Comparison of ENCODE assay signal across 9 cellular contexts in genomic region chr18:46332956-46333355, GRCh38.
A peak's percentile ranks its signal among the peaks of the same experiment; 100 is the strongest.
DNase-seq lines count a peak whose midpoint lies in the region; ATAC-seq, FAIRE-seq and TF ChIP-seq lines count a peak whose summit lies in the region.
"Had no signal": no experiment of that assay in that cellular context is flagged by ENCODE, and none has a peak within 500 bp of the region (broad histone marks: within the 10 kb centered on the region; RNA-seq: fewer than 3 reads in every experiment).

No MANE protein-coding gene starts in this region.

- H3K4me1 ChIP-seq in astrocyte (ENCODE audit: insufficient read depth, low read length) (peaks cover 14% of the 10 kb centered on the region), right lobe of liver (peaks cover 0 to 55% (median 19%) of the 10 kb centered on the region in 4 donors), kidney (ENCODE audit: control insufficient read depth in 1 of 2, insufficient read depth in 1 of 2, low read depth in 1 of 2, low read length in 2 of 2) (peaks cover 0 to 6% of the 10 kb centered on the region in 2 donors)

- H3K36me3 Mint-ChIP-seq in activated naive CD4-positive, alpha-beta T cell treated with anti-CD3 and anti-CD28 coated beads for 36 hours (ENCODE audit: low read depth): no peaks in the 10 kb centered on the region
- H3K36me3 Mint-ChIP-seq in astrocyte (ENCODE audit: low read depth, unreplicated experiment): peaks cover 1% of the 10 kb centered on the region
- H3K36me3 Mint-ChIP-seq in type B pancreatic cell: no peaks in the 10 kb centered on the region

- peak overlapping the region; percentile 92 for H3K4me2 ChIP-seq in astrocyte (ENCODE audit: low read length)

- H3K79me2 ChIP-seq in astrocyte (ENCODE audit: insufficient read depth, low read length): no peaks in the 10 kb centered on the region

- WGBS in right lobe of liver (ENCODE audit: insufficient coverage, low coverage, low lambda C conversion rate, missing lambda C conversion rate): 28% methylated on average over 7 of the region's 9 CpGs

- peaks cover 18% of the 10 kb centered on the region for H3K4me1 Mint-ChIP-seq in activated naive CD4-positive, alpha-beta T cell treated with anti-CD3 and anti-CD28 coated beads for 36 hours (ENCODE audit: low read depth)
- H3K4me1 Mint-ChIP-seq in astrocyte (ENCODE audit: low read depth, unreplicated experiment) (peaks cover 12% of the 10 kb centered on the region), type B pancreatic cell (ENCODE audit: unreplicated experiment) (peaks cover 40% of the 10 kb centered on the region)

- H3K9me3 ChIP-seq in astrocyte (ENCODE audit: insufficient read depth, low read depth, low read length): no peaks in the 10 kb centered on the region
- H3K9me3 ChIP-seq in right lobe of liver: no peaks in the 10 kb centered on the region
- no peaks in the 10 kb centered on the region for H3K9me3 ChIP-seq in kidney (ENCODE audit: control insufficient read depth in 1 of 2, low read length in 2 of 2)
- H3K9me3 ChIP-seq: neutrophil had no signal

- H2AFZ ChIP-seq in astrocyte (ENCODE audit: low read depth, low read length): no peak overlapping the region

- H3K27ac Mint-ChIP-seq in activated naive CD4-positive, alpha-beta T cell treated with anti-CD3 and anti-CD28 coated beads for 36 hours: no peak overlapping the region
- H3K27ac Mint-ChIP-seq in astrocyte (ENCODE audit: unreplicated experiment) (no peak overlapping the region), type B pancreatic cell (peak overlapping the region; percentile 86)

- H3K9ac ChIP-seq in astrocyte (ENCODE audit: low read length) (no peak overlapping the region), kidney (ENCODE audit: low read length in 2 of 2) (no peak overlapping the region)

- H3K27ac ChIP-seq in astrocyte (ENCODE audit: low read depth, low read length): no peak overlapping the region
- peak overlapping the region in 2 of 3 donors; percentile 63 to 78 for H3K27ac ChIP-seq in right lobe of liver
- H3K27ac ChIP-seq in kidney (ENCODE audit: low read depth in 2 of 2, low read length in 2 of 2): no peak overlapping the region
- H3K27ac ChIP-seq: neutrophil had no signal

- TF ChIP-seq POLR2A in right lobe of liver (IDR thresholded peaks at IDR 0.05): peak; percentile 10

- peaks cover 48% of the 10 kb centered on the region for H3K27me3 Mint-ChIP-seq in activated naive CD4-positive, alpha-beta T cell treated with anti-CD3 and anti-CD28 coated beads for 36 hours (ENCODE audit: low read depth)
- peaks cover 40% of the 10 kb centered on the region for H3K27me3 Mint-ChIP-seq in astrocyte (ENCODE audit: low read depth, unreplicated experiment)
- peaks cover 45% of the 10 kb centered on the region for H3K27me3 Mint-ChIP-seq in type B pancreatic cell

- DNase-seq in activated naive CD4-positive, alpha-beta T cell treated with anti-CD3 and anti-CD28 coated beads for 36 hours: peak; percentile 21
- DNase-seq in activated naive CD4-positive, alpha-beta T cell treated with Interleukin-2 at 50 U/mL for 16 hours: no peak
- DNase-seq in astrocyte (ENCODE audit: low read depth) (no peak), right lobe of liver (peak; percentile 71 to 93 (median 91)), type B pancreatic cell (ENCODE audit: extremely low spot score, unreplicated experiment) (no peak), kidney (no peak), left colon (no peak)

- peak overlapping the region; percentile 60 for H3K4me3 Mint-ChIP-seq in activated naive CD4-positive, alpha-beta T cell treated with anti-CD3 and anti-CD28 coated beads for 36 hours
- H3K4me3 Mint-ChIP-seq in astrocyte (ENCODE audit: unreplicated experiment): peak overlapping the region; percentile 83
- peak overlapping the region; percentile 86 for H3K4me3 Mint-ChIP-seq in type B pancreatic cell

- H3K36me3 ChIP-seq in astrocyte (ENCODE audit: insufficient read depth, low read length) (no peaks in the 10 kb centered on the region), right lobe of liver (no peaks in the 10 kb centered on the region), kidney (ENCODE audit: control insufficient read depth in 1 of 2, insufficient read depth in 2 of 2, low read length in 2 of 2) (no peaks in the 10 kb centered on the region)
- H3K36me3 ChIP-seq: neutrophil had no signal

- ATAC-seq in right lobe of liver: peak; percentile 50 to 69 (median 62)
- ATAC-seq in left colon: no peak
- ATAC-seq in GM18861 (IDR thresholded peaks at IDR 0.05; ENCODE audit: unreplicated experiment): no peak

- TF ChIP-seq CTCF in astrocyte (IDR thresholded peaks at IDR 0.05; ENCODE audit: insufficient read depth, low read depth, low read length) (no peak), right lobe of liver (IDR thresholded peaks at IDR 0.05) (no peak), type B pancreatic cell (conservative IDR thresholded peaks at IDR 0.05) (no peak), kidney (IDR thresholded peaks at IDR 0.05; ENCODE audit: borderline replicate concordance, extremely low read depth, insufficient read depth) (no peak)

- H4K20me1 ChIP-seq in astrocyte (ENCODE audit: insufficient read depth, low read length): no peaks in the 10 kb centered on the region

- peak overlapping the region; percentile 55 for H3K4me3 ChIP-seq in astrocyte (ENCODE audit: insufficient read depth, low read depth, low read length)
- peak overlapping the region; percentile 37 to 78 (median 70) for H3K4me3 ChIP-seq in right lobe of liver
- H3K4me3 ChIP-seq in kidney (ENCODE audit: low read length in 2 of 2): peak overlapping the region in 1 of 2 donors; percentile 56

- peaks cover 26% of the 10 kb centered on the region for H3K27me3 ChIP-seq in astrocyte (ENCODE audit: insufficient read depth, low read length)
- H3K27me3 ChIP-seq in right lobe of liver: no peaks in the 10 kb centered on the region

- H3K9me3 Mint-ChIP-seq in activated naive CD4-positive, alpha-beta T cell treated with anti-CD3 and anti-CD28 coated beads for 36 hours: no peaks in the 10 kb centered on the region
- H3K9me3 Mint-ChIP-seq in astrocyte (ENCODE audit: unreplicated experiment) (no peaks in the 10 kb centered on the region), type B pancreatic cell (no peaks in the 10 kb centered on the region)

- intact Hi-C loops in activated naive CD4-positive, alpha-beta T cell treated with anti-CD3 and anti-CD28 coated beads for 36 hours (cut with micrococcal nuclease): no loop called here
- intact Hi-C loops in right lobe of liver (cut with DNase I) (no loop called here), kidney (cut with DNase I) (no loop called here), left colon (cut with DNase I, micrococcal nuclease) (no loop called here)

- FAIRE-seq in astrocyte (lab: Jason Lieb, UNC) (no peak), kidney (lab: Jason Lieb, UNC) (no peak)

- CTCF ChIA-PET in activated naive CD4-positive, alpha-beta T cell treated with anti-CD3 and anti-CD28 coated beads for 36 hours (lab: Charles Lee): no interaction called here

Comparison
In these comparisons a context has a peak if more than half of its experiments do, and no peak if none do; other contexts are left out.
1. DNase-seq: peak in activated naive CD4-positive, alpha-beta T cell treated with anti-CD3 and anti-CD28 coated beads for 36 hours (single experiment) and right lobe of liver (3 of 3); none in activated naive CD4-positive, alpha-beta T cell treated with Interleukin-2 at 50 U/mL for 16 hours (single experiment), astrocyte (single experiment), type B pancreatic cell (single experiment), kidney (single experiment) and left colon (0 of 2).
2. H3K27ac ChIP-seq: peak in right lobe of liver (2 of 3); none in astrocyte (single experiment) and kidney (0 of 2).
3. ATAC-seq: peak in right lobe of liver (4 of 4); none in left colon (single experiment) and GM18861 (single experiment).
4. Peak in every context shown above with its lines, with median percentiles within 50 percentile points of each other: H3K4me3 Mint-ChIP-seq.